In the genomic region with DNA sequence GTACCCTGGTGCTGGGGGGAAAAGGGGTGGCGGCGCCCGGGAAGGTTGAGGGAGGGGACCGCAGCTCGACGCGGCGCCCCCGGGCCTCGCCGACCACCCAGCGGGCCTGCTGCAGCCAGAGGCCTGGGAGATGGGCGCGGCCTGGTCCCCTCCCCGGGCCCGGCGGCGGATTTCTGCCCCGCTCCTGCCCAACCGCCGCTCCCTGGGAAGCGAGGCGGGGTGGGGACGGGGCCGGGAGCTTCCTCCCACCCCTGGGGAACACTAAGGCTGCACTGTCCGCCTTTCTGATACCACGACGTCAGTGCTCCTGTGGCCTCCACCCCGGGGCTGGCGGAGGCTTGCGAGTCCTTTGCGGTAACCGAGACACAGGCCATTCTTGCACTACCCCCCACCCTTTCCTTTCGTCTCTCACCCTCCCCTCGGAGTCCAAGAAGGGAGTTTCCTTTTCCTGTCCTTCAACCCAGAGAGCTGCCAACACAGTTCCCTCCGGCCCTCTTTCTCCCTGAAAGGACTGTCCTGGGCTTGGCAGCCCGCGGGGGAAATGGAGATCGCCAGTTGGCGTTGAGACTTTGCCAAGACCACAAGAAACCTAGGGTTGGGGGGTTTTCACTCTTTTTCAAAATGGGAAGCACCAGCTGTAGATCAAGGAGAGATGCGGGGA, we compare ENCODE assay signal across 1 cellular context.
A peak's percentile ranks its signal among the peaks of the same experiment; 100 is the strongest.
TF ChIP-seq lines count a peak whose summit lies in the region.

No MANE protein-coding gene starts in this region.

TF ChIP-seq in HepG2, 621 proteins besides CTCF, POLR2A, EP300 and RAD21 (continued from another document):
- TF ChIP-seq, protein P1, sequence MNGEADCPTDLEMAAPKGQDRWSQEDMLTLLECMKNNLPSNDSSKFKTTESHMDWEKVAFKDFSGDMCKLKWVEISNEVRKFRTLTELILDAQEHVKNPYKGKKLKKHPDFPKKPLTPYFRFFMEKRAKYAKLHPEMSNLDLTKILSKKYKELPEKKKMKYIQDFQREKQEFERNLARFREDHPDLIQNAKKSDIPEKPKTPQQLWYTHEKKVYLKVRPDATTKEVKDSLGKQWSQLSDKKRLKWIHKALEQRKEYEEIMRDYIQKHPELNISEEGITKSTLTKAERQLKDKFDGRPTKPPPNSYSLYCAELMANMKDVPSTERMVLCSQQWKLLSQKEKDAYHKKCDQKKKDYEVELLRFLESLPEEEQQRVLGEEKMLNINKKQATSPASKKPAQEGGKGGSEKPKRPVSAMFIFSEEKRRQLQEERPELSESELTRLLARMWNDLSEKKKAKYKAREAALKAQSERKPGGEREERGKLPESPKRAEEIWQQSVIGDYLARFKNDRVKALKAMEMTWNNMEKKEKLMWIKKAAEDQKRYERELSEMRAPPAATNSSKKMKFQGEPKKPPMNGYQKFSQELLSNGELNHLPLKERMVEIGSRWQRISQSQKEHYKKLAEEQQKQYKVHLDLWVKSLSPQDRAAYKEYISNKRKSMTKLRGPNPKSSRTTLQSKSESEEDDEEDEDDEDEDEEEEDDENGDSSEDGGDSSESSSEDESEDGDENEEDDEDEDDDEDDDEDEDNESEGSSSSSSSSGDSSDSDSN (CRISPR knock-in tag; IDR thresholded peaks at IDR 0.05), result peak; percentile 88; the same call in 1 of the 2 replicates
- TF ChIP-seq ZNF256 (CRISPR knock-in tag; conservative IDR thresholded peaks at IDR 0.05) (0 out of 2 replicates have a peak, but pooled peaks have one; percentile 60), BRD4 (CRISPR knock-in tag; IDR thresholded peaks at IDR 0.05) (0 out of 2 replicates have a peak, but pooled peaks have one; percentile 34), ISL2 (CRISPR knock-in tag; IDR thresholded peaks at IDR 0.05) (0 out of 2 replicates have a peak, but pooled peaks have one; percentile 31), WIZ (CRISPR knock-in tag; IDR thresholded peaks at IDR 0.05) (peak; percentile 33; the same call in 1 of the 2 replicates)
